ENCODE assay signal across 7 cellular contexts in genomic region chr20:5080384-5080877, GRCh38. TPM values are rescaled to one million over a fixed set of nuclear protein-coding genes. Genes with fewer than 3 reads are reported as not detected.
DNase-seq lines count a peak whose midpoint lies in the region; ATAC-seq and TF ChIP-seq lines count a peak whose summit lies in the region.

No MANE protein-coding gene starts in this region.

- peak overlapping the region; percentile 82 for H3K27ac Mint-ChIP-seq in osteocyte (ENCODE audit: unreplicated experiment)

- H3K9me3 Mint-ChIP-seq in osteocyte (ENCODE audit: unreplicated experiment): no peaks in the 10 kb centered on the region

- no peak overlapping the region for H3K4me3 Mint-ChIP-seq in osteocyte (ENCODE audit: unreplicated experiment)

- ATAC-seq in GM19463 (IDR thresholded peaks at IDR 0.05; ENCODE audit: unreplicated experiment): peak; percentile 21

- TF ChIP-seq CTCF in choroid plexus epithelial cell (conservative IDR thresholded peaks at IDR 0.05; ENCODE audit: low read depth, low read length): no peak
- TF ChIP-seq CTCF in osteocyte (IDR thresholded peaks at IDR 0.05): no peak

- H3K4me1 Mint-ChIP-seq in osteocyte (ENCODE audit: unreplicated experiment): peaks cover 16% of the 10 kb centered on the region

- no peaks in the 10 kb centered on the region for H3K27me3 Mint-ChIP-seq in osteocyte (ENCODE audit: unreplicated experiment)

- peaks cover 1% of the 10 kb centered on the region for H3K36me3 Mint-ChIP-seq in osteocyte (ENCODE audit: unreplicated experiment)

- no peak overlapping the region for H3K4me3 ChIP-seq in choroid plexus epithelial cell (ENCODE audit: low read depth, low read length)

- peak; percentile 70 for DNase-seq in NAMALWA (ENCODE audit: low spot score)
- peak; percentile 77 for DNase-seq in choroid plexus epithelial cell (ENCODE audit: low read depth)
- no peak for DNase-seq in osteocyte (ENCODE audit: extremely low spot score, unreplicated experiment)
- no peak for DNase-seq in NCI-H82 treated with DMSO at 0.1 percent for 48 hours (lab: John Stamatoyannopoulos, UW; ENCODE audit: unreplicated experiment)
- DNase-seq in effector CD4-positive, alpha-beta T cell: no peak
- DNase-seq in HT-29 (ENCODE audit: low spot score): no peak

RNA-seq across cellular contexts. Expression of gene TMEM230, which starts 32.4 kb away (rescaled TPM):
- 97.4 and 101 TPM in 2 replicates for total RNA-seq in osteocyte
- 90.2 and 93.2 TPM in 2 replicates for total RNA-seq in HT-29 (2014; rRNA removed; shearing (Covaris generic))

RNA-seq across cellular contexts. Expression of gene PCNA, which starts 39.3 kb away (rescaled TPM):
- 63.4 and 65.6 TPM in 2 replicates for total RNA-seq in osteocyte
- total RNA-seq in HT-29 (2014; rRNA removed; shearing (Covaris generic)): 264 and 270 TPM in 2 replicates

RNA-seq across cellular contexts. Expression of gene CDS2, which starts 46.4 kb away (rescaled TPM):
- total RNA-seq in osteocyte: 42.5 and 43.2 TPM in 2 replicates
- total RNA-seq in HT-29 (2014; rRNA removed; shearing (Covaris generic)): 5.9 and 7.1 TPM in 2 replicates

Comparison
In these comparisons a context has a peak if more than half of its experiments do, and no peak if none do; other contexts are left out.
1. DNase-seq: peak in NAMALWA (single experiment) and choroid plexus epithelial cell (single experiment); none in osteocyte (single experiment), NCI-H82 treated with DMSO at 0.1 percent for 48 hours (single experiment), effector CD4-positive, alpha-beta T cell (single experiment) and HT-29 (single experiment).